8 cellular contexts compared by ENCODE assay signal in genomic region chr10:56360967-56361841, GRCh38. TPM values are rescaled to one million over a fixed set of nuclear protein-coding genes. Genes with fewer than 3 reads are reported as not detected.
DNase-seq lines count a peak whose midpoint lies in the region; ATAC-seq and TF ChIP-seq lines count a peak whose summit lies in the region.

Gene ZWINT, minus strand, starts transcription at chr10:56361259. Its CDS starts 23 bp downstream, at chr10:56361236.

- H3K27ac Mint-ChIP-seq in activated CD4-positive, alpha-beta T cell treated with anti-CD3 and anti-CD28 coated beads, Interleukin-2, amount 10 ng/mL, durations not matched to agents 7 days and 5 days = peak within 1 kb of the TSS; percentile 95
- peak within 1 kb of the TSS; percentile 70 for H3K27ac Mint-ChIP-seq in dendritic cell treated with granulocyte-macrophage colony-stimulating factor and Interleukin-4, amounts not matched to agents 40 ng/mL and 50 ng/mL, for 4 days

- peak within 1 kb of the TSS; percentile 98 for H3K4me3 Mint-ChIP-seq in activated CD4-positive, alpha-beta T cell treated with anti-CD3 and anti-CD28 coated beads, Interleukin-2, amount 10 ng/mL, durations not matched to agents 7 days and 5 days
- peak within 1 kb of the TSS; percentile 83 for H3K4me3 Mint-ChIP-seq in dendritic cell treated with granulocyte-macrophage colony-stimulating factor and Interleukin-4, amounts not matched to agents 40 ng/mL and 50 ng/mL, for 4 days

- intact Hi-C loops in dendritic cell treated with granulocyte-macrophage colony-stimulating factor and Interleukin-4, amounts not matched to agents 40 ng/mL and 50 ng/mL, for 4 days (cut with micrococcal nuclease) = no loop called here

- POLR2A ChIA-PET in activated CD4-positive, alpha-beta T cell treated with anti-CD3 and anti-CD28 coated beads, Interleukin-2, amount 10 ng/mL, durations not matched to agents 7 days and 5 days (lab: Charles Lee) = interaction anchor here (0.9 kb wide), 1 partner anchor 12 kb away, joined by 5 read pairs; no protein-coding TSS in a partner anchor

- peaks cover 35% of the 10 kb centered on the region for H3K36me3 Mint-ChIP-seq in activated CD4-positive, alpha-beta T cell treated with anti-CD3 and anti-CD28 coated beads, Interleukin-2, amount 10 ng/mL, durations not matched to agents 7 days and 5 days (ENCODE audit: low read depth)
- H3K36me3 Mint-ChIP-seq in dendritic cell treated with granulocyte-macrophage colony-stimulating factor and Interleukin-4, amounts not matched to agents 40 ng/mL and 50 ng/mL, for 4 days (ENCODE audit: low read depth) = peaks cover 9% of the 10 kb centered on the region

- H3K27ac ChIP-seq in C4-2B = peak within 1 kb of the TSS; percentile 90

- CTCF ChIA-PET in activated CD4-positive, alpha-beta T cell treated with anti-CD3 and anti-CD28 coated beads, Interleukin-2, amount 10 ng/mL, durations not matched to agents 7 days and 5 days (lab: Charles Lee) = no interaction called here

- H3K4me1 Mint-ChIP-seq in activated CD4-positive, alpha-beta T cell treated with anti-CD3 and anti-CD28 coated beads, Interleukin-2, amount 10 ng/mL, durations not matched to agents 7 days and 5 days = peaks cover 56% of the 10 kb centered on the region
- peaks cover 14% of the 10 kb centered on the region for H3K4me1 Mint-ChIP-seq in dendritic cell treated with granulocyte-macrophage colony-stimulating factor and Interleukin-4, amounts not matched to agents 40 ng/mL and 50 ng/mL, for 4 days (ENCODE audit: low read depth)

- H3K9me3 Mint-ChIP-seq in activated CD4-positive, alpha-beta T cell treated with anti-CD3 and anti-CD28 coated beads, Interleukin-2, amount 10 ng/mL, durations not matched to agents 7 days and 5 days = no peaks in the 10 kb centered on the region
- no peaks in the 10 kb centered on the region for H3K9me3 Mint-ChIP-seq in dendritic cell treated with granulocyte-macrophage colony-stimulating factor and Interleukin-4, amounts not matched to agents 40 ng/mL and 50 ng/mL, for 4 days

- ATAC-seq in GM19372 (IDR thresholded peaks at IDR 0.05; ENCODE audit: low read depth, unreplicated experiment) (peak; percentile 98), HG03521 (IDR thresholded peaks at IDR 0.05; ENCODE audit: unreplicated experiment) (peak; percentile 99), left lobe of liver (peak; percentile 99)

- peak; percentile 96 for DNase-seq in NCI-H69 (lab: John Stamatoyannopoulos, UW)
- DNase-seq in activated CD4-positive, alpha-beta T cell treated with anti-CD3 and anti-CD28 coated beads, Interleukin-2, amount 10 ng/mL, durations not matched to agents 7 days and 5 days = peak; percentile 95
- peak; percentile 97 for DNase-seq in left lobe of liver (ENCODE audit: low spot score)
- peak; percentile 91 to 94 for DNase-seq in stimulated activated CD4-positive, alpha-beta T cell treated with anti-CD3 and anti-CD28 coated beads, Interleukin-2, amount 100 ng/mL, for 24 hours

- TF ChIP-seq CTCF in C4-2B (conservative IDR thresholded peaks at IDR 0.05) = no peak

- H3K27me3 Mint-ChIP-seq in activated CD4-positive, alpha-beta T cell treated with anti-CD3 and anti-CD28 coated beads, Interleukin-2, amount 10 ng/mL, durations not matched to agents 7 days and 5 days = no peaks in the 10 kb centered on the region
- H3K27me3 Mint-ChIP-seq in dendritic cell treated with granulocyte-macrophage colony-stimulating factor and Interleukin-4, amounts not matched to agents 40 ng/mL and 50 ng/mL, for 4 days = no peaks in the 10 kb centered on the region

RNA-seq across cellular contexts. Expression of gene ZWINT, which starts in this region (rescaled TPM):
- 100 to 1,000 TPM in 1 of 2 experiments, 10 to 100 TPM in 1; 95.5 to 102 TPM for total RNA-seq in activated CD4-positive, alpha-beta T cell treated with anti-CD3 and anti-CD28 coated beads, Interleukin-2, amount 10 ng/mL, durations not matched to agents 7 days and 5 days
- total RNA-seq in left lobe of liver = 0.65 TPM

Comparison
In these comparisons a context has a peak if more than half of its experiments do, and no peak if none do; other contexts are left out.
1. Peak in every context shown above with its lines: DNase-seq, ATAC-seq and H3K27ac ChIP-seq.
2. RNA of gene ZWINT (total RNA-seq): 95.5 to 102 TPM in activated CD4-positive, alpha-beta T cell treated with anti-CD3 and anti-CD28 coated beads, Interleukin-2, amount 10 ng/mL, durations not matched to agents 7 days and 5 days; 0.65 TPM in left lobe of liver (single experiment); every median in the first group is over 10 times any median in the second.
3. Peak in DNase-seq and ATAC-seq in left lobe of liver; RNA of the gene not detected or under 1 TPM.